ENCODE assay signal across 22 cellular contexts in genomic region chr5:80036621-80037020, GRCh38. TPM values are rescaled to one million over a fixed set of nuclear protein-coding genes. Genes with fewer than 3 reads are reported as not detected.
DNase-seq lines count a peak whose midpoint lies in the region; ATAC-seq, FAIRE-seq and TF ChIP-seq lines count a peak whose summit lies in the region.
"Had no signal": no experiment of that assay in that cellular context is flagged by ENCODE, and none has a peak within 500 bp of the region (broad histone marks: within the 10 kb centered on the region; RNA-seq: fewer than 3 reads in every experiment).

No MANE protein-coding gene starts in this region.

- peaks cover 0 to 65% (median 39%) of the 10 kb centered on the region in 7 donors for H3K27me3 ChIP-seq in heart right ventricle
- peaks cover 84% of the 10 kb centered on the region for H3K27me3 ChIP-seq in osteoblast (ENCODE audit: insufficient read depth, low read length)
- peaks cover 86% of the 10 kb centered on the region for H3K27me3 ChIP-seq in A673 (replicated peaks; ENCODE audit: insufficient read depth, low read depth, low read length, poor library complexity)

- no peak overlapping the region for H2AFZ ChIP-seq in osteoblast (ENCODE audit: low read length)

- H4K20me1 ChIP-seq in osteoblast (ENCODE audit: insufficient read depth, low read length): no peaks in the 10 kb centered on the region

- H3K4me1 ChIP-seq in heart right ventricle (peaks cover 0 to 7% (median 0%) of the 10 kb centered on the region in 9 donors), osteoblast (ENCODE audit: insufficient read depth, low read length) (no peaks in the 10 kb centered on the region), A673 (ENCODE audit: insufficient read depth, low read length, poor library complexity, severe bottlenecking) (peaks cover 9% of the 10 kb centered on the region)

- H3K9me3 ChIP-seq in heart right ventricle: no peaks in the 10 kb centered on the region
- H3K9me3 ChIP-seq in T-helper 17 cell (ENCODE audit: control insufficient read depth, low read length, poor library complexity, severe bottlenecking): no peaks in the 10 kb centered on the region
- H3K9me3 ChIP-seq in osteoblast (ENCODE audit: low read depth, low read length): no peaks in the 10 kb centered on the region
- no peaks in the 10 kb centered on the region for H3K9me3 ChIP-seq in A673 (ENCODE audit: low read depth, low read length, poor library complexity, severe bottlenecking)

- POLR2A ChIA-PET in A673 (lab: Charles Lee; ENCODE audit: low non-redundant PET): no interaction called here

- peaks cover 0 to 13% (median 0%) of the 10 kb centered on the region in 9 donors for H3K36me3 ChIP-seq in heart right ventricle
- no peaks in the 10 kb centered on the region for H3K36me3 ChIP-seq in osteoblast (ENCODE audit: insufficient read depth, low read length)
- no peaks in the 10 kb centered on the region for H3K36me3 ChIP-seq in A673 (ENCODE audit: insufficient read depth, low read length, poor library complexity, severe bottlenecking)

- H3K4me3 ChIP-seq in heart right ventricle: peak overlapping the region in 9 of 10 donors; percentile 14 to 62 (median 52)
- H3K4me3 ChIP-seq in osteoblast (ENCODE audit: insufficient read depth, low read length): no peak overlapping the region
- no peak overlapping the region for H3K4me3 ChIP-seq in A673 (ENCODE audit: low read depth, low read length, poor library complexity, severe bottlenecking)

- TF ChIP-seq CTCF in heart right ventricle (IDR thresholded peaks at IDR 0.05) (no peak), osteoblast (IDR thresholded peaks at IDR 0.05; ENCODE audit: extremely low read depth, low read depth, low read length) (no peak), A673 (conservative IDR thresholded peaks at IDR 0.05; ENCODE audit: low read depth, low read length) (no peak)

- 84 to 90% methylated on average over 5 of the region's 5 CpGs for WGBS in heart right ventricle, 2 donors

- BruUV-seq in A673 (replicated peaks; lab: Mats Ljungman, UMichigan): no TSS peak

- H3K27me3 Mint-ChIP-seq in T-helper 17 cell: peaks cover 72% of the 10 kb centered on the region

- H3K79me2 ChIP-seq in osteoblast (ENCODE audit: insufficient read depth, low read length): no peaks in the 10 kb centered on the region

- intact Hi-C loops in heart right ventricle (cut with DNase I) (no loop called here), Right ventricle myocardium inferior (cut with DNase I) (loop anchor here (5.0 kb wide), 1 partner anchor 64 kb away; no protein-coding TSS in a partner anchor), A673 (cut with micrococcal nuclease; ENCODE audit: unreplicated experiment) (no loop called here)

- H3K27ac ChIP-seq in heart right ventricle: peak overlapping the region in 6 of 10 donors; percentile 3 to 73 (median 50)
- H3K27ac ChIP-seq in osteoblast (ENCODE audit: low read depth, low read length): no peak overlapping the region
- H3K27ac ChIP-seq in A673 (ENCODE audit: low read depth, low read length, poor library complexity, severe bottlenecking): no peak overlapping the region

- no peak for FAIRE-seq in HTR-8/SVneo (lab: Jason Lieb, UNC)
- FAIRE-seq: A204.1, D721Med had no signal

- no peak overlapping the region for H3K4me2 ChIP-seq in osteoblast (ENCODE audit: insufficient read depth, low read length)

- H3K4me3 Mint-ChIP-seq in T-helper 17 cell: peak overlapping the region; percentile 5
- H3K4me3 Mint-ChIP-seq: B cell had no signal

- CTCF ChIA-PET in A673 (lab: Charles Lee): no interaction called here

- no peak overlapping the region for H3K27ac Mint-ChIP-seq in T-helper 17 cell
- H3K27ac Mint-ChIP-seq: B cell, CD14-positive monocyte, H9 had no signal

- H3K4me1 Mint-ChIP-seq in T-helper 17 cell: peaks cover 3% of the 10 kb centered on the region

- peaks cover 2% of the 10 kb centered on the region for H3K36me3 Mint-ChIP-seq in T-helper 17 cell (ENCODE audit: low read depth)

- no peak for DNase-seq in heart right ventricle
- no peak for DNase-seq in Right ventricle myocardium inferior (ENCODE audit: missing footprints)
- DNase-seq in T-helper 17 cell: no peak
- peak; percentile 73 for DNase-seq in osteoblast (ENCODE audit: insufficient read length, low spot score, missing footprints)
- DNase-seq in A673 (ENCODE audit: low spot score): no peak
- DNase-seq in HCEC 1CT: no peak
- DNase-seq in HTR-8/SVneo (ENCODE audit: insufficient read length, low spot score): no peak
- DNase-seq: DMS53, GF-D8, H9, IMR-90, MV-4-11, NCI-H1105 treated with DMSO at 0.1 percent for 48 hours, NCI-H1694, NCI-H2081, NCI-H2171, NCI-H524 treated with DMSO at 0.1 percent for 48 hours, Right ventricle myocardium superior had no signal

- ATAC-seq in heart right ventricle (no peak), Right ventricle myocardium inferior (no peak), T-helper 17 cell (no peak)

RNA-seq across cellular contexts. Expression of gene THBS4, which starts 1.5 kb away (rescaled TPM):
- total RNA-seq in heart right ventricle (100 to 1,000 TPM in 3 of 10 donors, 10 to 100 TPM in 7; 41.1 to 180 (median 68.0) TPM), Right ventricle myocardium inferior (32.9 TPM), T-helper 17 cell (under 1 TPM; 0.21 to 0.94 TPM), osteoblast (0.29 and 0.36 TPM in 2 replicates), A673 (2021) (0.43 and 1.6 TPM in 2 replicates)
- polyA plus RNA-seq in heart right ventricle: 10 to 100 TPM; 60.4 to 65.6 TPM
- polyA plus RNA-seq: CD14-positive monocyte had no signal

RNA-seq across cellular contexts. Expression of gene MTX3, which starts 45.6 kb away (rescaled TPM):
- total RNA-seq in heart right ventricle: 10 to 100 TPM in 9 of 10 donors, 1 to 10 TPM in 1; 10.0 to 14.5 (median 11.6) TPM
- polyA plus RNA-seq in heart right ventricle: 1 to 10 TPM; 4.3 to 8.8 TPM
- total RNA-seq in Right ventricle myocardium inferior: 9.7 TPM
- total RNA-seq in T-helper 17 cell: 10 to 100 TPM; 19.7 to 24.3 TPM
- total RNA-seq in osteoblast: 17.7 and 18.9 TPM in 2 replicates
- total RNA-seq in A673 (2021): 24.2 and 28.1 TPM in 2 replicates

Comparison
In these comparisons a context has a peak if more than half of its experiments do, and no peak if none do; other contexts are left out.
1. H3K27ac ChIP-seq: peak in heart right ventricle (6 of 10); none in osteoblast (single experiment) and A673 (single experiment).
2. H3K4me3 ChIP-seq: peak in heart right ventricle (9 of 10); none in osteoblast (single experiment) and A673 (single experiment).
3. RNA of gene THBS4, which starts 1.5 kb away (total RNA-seq): 41.1 to 180 TPM in heart right ventricle and 32.9 TPM in Right ventricle myocardium inferior (single experiment); 0.21 to 0.94 TPM in T-helper 17 cell, 0.43 to 1.6 TPM in A673 and 0.29 to 0.36 TPM in osteoblast; every median in the first group is over 10 times any median in the second.